Comparison of ENCODE assay signal across 15 cellular contexts in the genomic region with DNA sequence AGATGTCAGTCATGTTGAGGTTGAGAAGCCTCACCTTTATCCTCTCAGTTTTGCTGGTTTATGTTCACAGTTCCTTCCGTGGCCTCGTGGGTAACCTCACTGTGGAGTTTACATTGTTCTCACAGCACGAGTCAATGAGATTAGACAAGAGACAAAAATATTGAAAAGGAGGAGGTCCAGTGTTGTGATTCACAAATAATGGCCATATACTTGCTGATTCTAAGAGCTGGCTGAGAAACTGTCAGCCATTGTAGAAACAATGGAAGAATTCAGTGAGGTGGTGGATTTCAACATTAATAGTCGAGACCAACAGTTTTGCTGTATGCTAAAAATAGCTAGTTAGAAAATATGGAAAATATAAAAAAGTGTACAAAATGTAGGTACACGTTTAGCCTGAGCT.
DNase-seq lines count a peak whose midpoint lies in the region; ATAC-seq and TF ChIP-seq lines count a peak whose summit lies in the region.
"Had no signal": no experiment of that assay in that cellular context is flagged by ENCODE, and none has a peak within 500 bp of the region (broad histone marks: within the 10 kb centered on the region; RNA-seq: fewer than 3 reads in every experiment).

No MANE protein-coding gene starts in this region.

- intact Hi-C loops in dorsolateral prefrontal cortex (cut with DNase I): loop anchor here in 1 of 2 donors (2.0 kb wide), 2 partner anchors 15 to 19 kb away; no protein-coding TSS in a partner anchor

- no peaks in the 10 kb centered on the region for H3K36me3 ChIP-seq in HUES64 (ENCODE audit: insufficient read depth, low read length)
- no peaks in the 10 kb centered on the region for H3K36me3 ChIP-seq in skeletal muscle tissue (ENCODE audit: control insufficient read depth in 3 of 3, insufficient read depth in 3 of 3, low read length in 3 of 3)

- H3K4me3 ChIP-seq in HUES64 (ENCODE audit: low read length) (no peak overlapping the region), dorsolateral prefrontal cortex (peak overlapping the region in 3 of 59 donors; percentile 20 to 40 (median 21)), skeletal muscle tissue (ENCODE audit: low read length in 3 of 3) (no peak overlapping the region)
- H3K4me3 ChIP-seq: A549 had no signal

- H3K9ac ChIP-seq in HUES64 (ENCODE audit: low read depth, low read length) (no peak overlapping the region), skeletal muscle tissue (ENCODE audit: low read depth in 1 of 3, low read length in 3 of 3) (no peak overlapping the region)
- H3K9ac ChIP-seq: KMS-11 had no signal

- TF ChIP-seq CTCF in dorsolateral prefrontal cortex (IDR thresholded peaks at IDR 0.05 in 54 of 56, conservative IDR thresholded peaks at IDR 0.05 in 2 of 56; ENCODE audit: low read depth in 1 of 56, partially characterized antibody in 56 of 56): no peak

- WGBS in HUES64: 88% methylated on average over 5 of the region's 5 CpGs

- no peaks in the 10 kb centered on the region for H3K27me3 ChIP-seq in HUES64 (ENCODE audit: insufficient read depth, low read length)
- peaks cover 0 to 22% (median 0%) of the 10 kb centered on the region in 45 donors for H3K27me3 ChIP-seq in dorsolateral prefrontal cortex
- H3K27me3 ChIP-seq in skeletal muscle tissue (ENCODE audit: control insufficient read depth in 3 of 3, insufficient read depth in 3 of 3, low read length in 3 of 3): no peaks in the 10 kb centered on the region

- H3K9me3 ChIP-seq in HUES64 (ENCODE audit: insufficient read depth, low read depth, low read length): peaks cover 19% of the 10 kb centered on the region
- no peaks in the 10 kb centered on the region for H3K9me3 ChIP-seq in skeletal muscle tissue (ENCODE audit: control insufficient read depth in 3 of 3, low read length in 3 of 3)
- H3K9me3 ChIP-seq: A549 had no signal

- no peak for DNase-seq in dorsolateral prefrontal cortex
- DNase-seq in medulla oblongata (ENCODE audit: extremely low spot score): peak; percentile 34
- no peak for DNase-seq in HCEC 1CT
- no peak for DNase-seq in activated CD4-positive, CD25-positive, alpha-beta regulatory T cell (lab: John Stamatoyannopoulos, UW)
- DNase-seq: NCI-H1092 treated with DMSO at 0.1 percent for 48 hours, NCI-H1694 treated with DMSO at 0.1 percent for 48 hours, NCI-H345 had no signal

- H3K4me1 ChIP-seq in HUES64 (ENCODE audit: insufficient read depth, low read length) (peaks cover 32% of the 10 kb centered on the region), skeletal muscle tissue (ENCODE audit: control insufficient read depth in 3 of 3, insufficient read depth in 3 of 3, low read length in 3 of 3) (peaks cover 8 to 15% (median 11%) of the 10 kb centered on the region in 3 donors)
- H3K4me1 ChIP-seq: A549 had no signal

- ATAC-seq in HG03565 (IDR thresholded peaks at IDR 0.05; ENCODE audit: unreplicated experiment): no peak
- no peak for ATAC-seq in GM21717 (IDR thresholded peaks at IDR 0.05; ENCODE audit: unreplicated experiment)
- ATAC-seq: A549, Right ventricle myocardium inferior had no signal

- H3K27ac ChIP-seq in HUES64 (ENCODE audit: low read depth, low read length) (peak overlapping the region; percentile 31; the same call in 1 of the 2 replicates), dorsolateral prefrontal cortex (peak overlapping the region in 58 of 59 donors; percentile 41 to 96 (median 89)), skeletal muscle tissue (ENCODE audit: low read depth, low read length) (peak overlapping the region; percentile 56)
- H3K27ac ChIP-seq: A549, C4-2B, KMS-11 had no signal

Comparison
In these comparisons a context has a peak if more than half of its experiments do, and no peak if none do; other contexts are left out.
1. H3K27ac ChIP-seq: peak in every context shown above with its lines; median percentile 89 in dorsolateral prefrontal cortex; 56 in skeletal muscle tissue; 31 in HUES64.